ENCODE assay signal across 9 cellular contexts in genomic region chr2:191231995-191232394, GRCh38. TPM values are rescaled to one million over a fixed set of nuclear protein-coding genes. Genes with fewer than 3 reads are reported as not detected.
DNase-seq lines count a peak whose midpoint lies in the region; ATAC-seq and TF ChIP-seq lines count a peak whose summit lies in the region.
"Had no signal": no experiment of that assay in that cellular context is flagged by ENCODE, and none has a peak within 500 bp of the region (broad histone marks: within the 10 kb centered on the region; RNA-seq: fewer than 3 reads in every experiment).

No MANE protein-coding gene starts in this region.

- no peak overlapping the region for H3K4me3 ChIP-seq in GM06990 (replicated peaks; ENCODE audit: low read depth, low read length)
- no peak overlapping the region for H3K4me3 ChIP-seq in H7 (ENCODE audit: insufficient read depth, low read depth, low read length)

- no peaks in the 10 kb centered on the region for H3K36me3 Mint-ChIP-seq in osteocyte (ENCODE audit: unreplicated experiment)

- no peak overlapping the region for H3K4me3 Mint-ChIP-seq in osteocyte (ENCODE audit: unreplicated experiment)

- no peak for DNase-seq in GM06990 (ENCODE audit: extremely low read depth, insufficient read length)
- peak; percentile 50 for DNase-seq in OCI-M1 (lab: John Stamatoyannopoulos, UW)
- no peak for DNase-seq in epithelial cell of prostate (ENCODE audit: low read depth, low spot score)
- no peak for DNase-seq in osteocyte (ENCODE audit: extremely low spot score, unreplicated experiment)
- DNase-seq in nucleus accumbens (lab: John Stamatoyannopoulos, UW): no peak
- no peak for DNase-seq in cerebellar nuclear complex (lab: John Stamatoyannopoulos, UW)
- DNase-seq in H7: no peak

- peaks cover 51% of the 10 kb centered on the region for H3K4me1 Mint-ChIP-seq in osteocyte (ENCODE audit: unreplicated experiment)

- H3K36me3 ChIP-seq in GM06990 (ENCODE audit: control insufficient read depth, insufficient read depth, low read length): no peaks in the 10 kb centered on the region
- H3K36me3 ChIP-seq in H7 (replicated peaks; ENCODE audit: control insufficient read depth, insufficient read depth, low read length): no peaks in the 10 kb centered on the region
- H3K36me3 ChIP-seq: neutrophil had no signal

- H3K27me3 Mint-ChIP-seq in osteocyte (ENCODE audit: unreplicated experiment): no peaks in the 10 kb centered on the region

- ATAC-seq in HG02798 (IDR thresholded peaks at IDR 0.05; ENCODE audit: poor library complexity, unreplicated experiment): no peak

- TF ChIP-seq CTCF in GM06990 (IDR thresholded peaks at IDR 0.05; ENCODE audit: insufficient read depth, low read length, poor library complexity, severe bottlenecking) (peak; percentile 43), osteocyte (IDR thresholded peaks at IDR 0.05) (peak; percentile 58)

- no peaks in the 10 kb centered on the region for H3K9me3 Mint-ChIP-seq in osteocyte (ENCODE audit: unreplicated experiment)

- no peaks in the 10 kb centered on the region; the same call in 1 of the 2 replicates for H3K27me3 ChIP-seq in GM06990 (replicated peaks; ENCODE audit: control insufficient read depth, insufficient read depth, low read length)
- no peaks in the 10 kb centered on the region for H3K27me3 ChIP-seq in H7 (ENCODE audit: control insufficient read depth, insufficient read depth, low read length)
- H3K27me3 ChIP-seq: neutrophil had no signal

- peak overlapping the region; percentile 72 for H3K27ac Mint-ChIP-seq in osteocyte (ENCODE audit: unreplicated experiment)

- H3K27ac ChIP-seq in epithelial cell of prostate: peak overlapping the region; percentile 33
- H3K27ac ChIP-seq: neutrophil had no signal

RNA-seq across cellular contexts. Expression of gene MYO1B, which starts 13.2 kb away (rescaled TPM):
- total RNA-seq in osteocyte: 83.9 and 91.1 TPM in 2 replicates
- total RNA-seq in H7 (2014; rRNA removed; shearing (Covaris generic)): 47.4 and 55.8 TPM in 2 replicates
